10 cellular contexts compared by ENCODE assay signal in the genomic region with DNA sequence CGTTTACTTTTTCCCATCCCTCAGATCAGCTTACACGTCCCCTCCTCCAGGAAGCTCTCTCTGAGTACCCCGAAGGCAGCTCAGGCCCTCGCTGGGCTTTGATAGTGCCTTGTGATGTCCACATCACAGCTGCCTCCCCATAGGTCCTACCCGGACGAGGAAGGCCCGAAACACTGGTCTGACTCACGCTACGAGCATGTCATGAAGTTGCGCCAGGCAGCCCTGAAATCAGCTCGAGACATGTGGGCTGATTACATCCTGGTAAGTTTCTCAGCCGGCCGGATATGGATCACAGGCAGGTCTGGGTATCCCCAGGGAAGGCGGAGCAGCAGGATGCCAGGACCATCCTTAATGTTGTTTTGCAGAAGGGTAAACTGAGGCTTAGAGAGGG. TPM values are rescaled to one million over a fixed set of nuclear protein-coding genes. Genes with fewer than 3 reads are reported as not detected.
DNase-seq lines count a peak whose midpoint lies in the region; ATAC-seq and TF ChIP-seq lines count a peak whose summit lies in the region.
"Had no signal": no experiment of that assay in that cellular context is flagged by ENCODE, and none has a peak within 500 bp of the region (broad histone marks: within the 10 kb centered on the region; RNA-seq: fewer than 3 reads in every experiment).

No MANE protein-coding gene starts in this region.

- TF ChIP-seq CTCF in AG09319 (IDR thresholded peaks at IDR 0.05; ENCODE audit: low read depth, low read length) (no peak), neural crest cell (conservative IDR thresholded peaks at IDR 0.05) (no peak)

- H3K9me3 Mint-ChIP-seq in neural crest cell: no peaks in the 10 kb centered on the region

- peak; percentile 27 for ATAC-seq in esophagus mucosa
- no peak for ATAC-seq in HG03439 (IDR thresholded peaks at IDR 0.05; ENCODE audit: unreplicated experiment)
- ATAC-seq in HG03175 (IDR thresholded peaks at IDR 0.05; ENCODE audit: unreplicated experiment): no peak
- ATAC-seq in GM18868 (IDR thresholded peaks at IDR 0.05; ENCODE audit: unreplicated experiment): no peak

- peak overlapping the region; percentile 35 for H3K4me3 Mint-ChIP-seq in neural crest cell

- H3K27ac Mint-ChIP-seq in neural crest cell (ENCODE audit: unreplicated experiment): no peak overlapping the region

- no peaks in the 10 kb centered on the region for H3K27me3 Mint-ChIP-seq in neural crest cell (ENCODE audit: low read depth)

- DNase-seq in AG09319 (ENCODE audit: extremely low read depth, low read depth) (peak; percentile 74), MV-4-11 (lab: John Stamatoyannopoulos, UW) (peak; percentile 71), neural crest cell (ENCODE audit: low read depth, low spot score) (no peak), COR-L47 (lab: John Stamatoyannopoulos, UW) (no peak)
- DNase-seq: DMS153, NCI-H2107 had no signal

- peaks cover 9% of the 10 kb centered on the region for H3K4me1 Mint-ChIP-seq in neural crest cell

- H3K36me3 Mint-ChIP-seq in neural crest cell (ENCODE audit: low read depth): peaks cover 13% of the 10 kb centered on the region

RNA-seq across cellular contexts. Expression of a gene that starts 4.8 kb away (rescaled TPM):
- total RNA-seq in esophagus mucosa (28.5 TPM), neural crest cell (78.4 and 81.7 TPM in 2 replicates)

RNA-seq across cellular contexts. Expression of a gene that starts 48.8 kb away (rescaled TPM):
- total RNA-seq in esophagus mucosa (104 TPM), neural crest cell (91.2 and 99.7 TPM in 2 replicates)

Comparison
In these comparisons a context has a peak if more than half of its experiments do, and no peak if none do; other contexts are left out.
1. DNase-seq: peak in AG09319 (single experiment) and MV-4-11 (single experiment); none in neural crest cell (single experiment) and COR-L47 (single experiment).